Comparison of ENCODE assay signal across 12 cellular contexts in genomic region chr16:28930652-28931051, GRCh38. TPM values are rescaled to one million over a fixed set of nuclear protein-coding genes. Genes with fewer than 3 reads are reported as not detected.
A peak's percentile ranks its signal among the peaks of the same experiment; 100 is the strongest.
DNase-seq lines count a peak whose midpoint lies in the region; ATAC-seq and TF ChIP-seq lines count a peak whose summit lies in the region.
"Had no signal": no experiment of that assay in that cellular context is flagged by ENCODE, and none has a peak within 500 bp of the region (broad histone marks: within the 10 kb centered on the region; RNA-seq: fewer than 3 reads in every experiment).

No MANE protein-coding gene starts in this region.

- H3K27ac ChIP-seq in SK-N-MC, result peak overlapping the region; percentile 54; the same call in 1 of the 2 replicates
- H3K27ac ChIP-seq in naive thymus-derived CD4-positive, alpha-beta T cell (ENCODE audit: low read depth, low read length), result peak overlapping the region; percentile 45
- no peak overlapping the region for H3K27ac ChIP-seq in right cardiac atrium (ENCODE audit: low read length)
- H3K27ac ChIP-seq: uterus had no signal

- H3K4me3 ChIP-seq in SK-N-MC (no peak overlapping the region), right cardiac atrium (ENCODE audit: low read length) (no peak overlapping the region)
- no peak overlapping the region for H3K4me3 ChIP-seq in naive thymus-derived CD4-positive, alpha-beta T cell (ENCODE audit: low read length)
- H3K4me3 ChIP-seq: uterus had no signal

- no peaks in the 10 kb centered on the region for H3K9me3 ChIP-seq in SK-N-MC (ENCODE audit: low read depth, low read length)
- no peaks in the 10 kb centered on the region for H3K9me3 ChIP-seq in naive thymus-derived CD4-positive, alpha-beta T cell (ENCODE audit: control insufficient read depth in 2 of 3, low read length in 3 of 3)
- no peaks in the 10 kb centered on the region for H3K9me3 ChIP-seq in right cardiac atrium (ENCODE audit: control insufficient read depth, low read length)
- H3K9me3 ChIP-seq: uterus had no signal

- CTCF ChIA-PET in naive thymus-derived CD4-positive, alpha-beta T cell (lab: Charles Lee), result no interaction called here

- peak overlapping the region; percentile 49 for H3K9ac ChIP-seq in SK-N-MC (ENCODE audit: insufficient read length)

- no peak overlapping the region for H3K4me3 Mint-ChIP-seq in naive thymus-derived CD4-positive, alpha-beta T cell
- H3K4me3 Mint-ChIP-seq in progenitor cell of endocrine pancreas (ENCODE audit: low read depth), result no peak overlapping the region

- TF ChIP-seq CTCF in progenitor cell of endocrine pancreas (IDR thresholded peaks at IDR 0.05; ENCODE audit: unreplicated experiment), result no peak

- intact Hi-C loops in naive thymus-derived CD4-positive, alpha-beta T cell (cut with micrococcal nuclease), result no loop called here
- intact Hi-C loops in right cardiac atrium (cut with DNase I), result no loop called here

- peak; percentile 9 for DNase-seq in DMS153 treated with DMSO at 0.1 percent for 48 hours (lab: John Stamatoyannopoulos, UW; ENCODE audit: unreplicated experiment)
- no peak for DNase-seq in SK-N-MC (ENCODE audit: low read depth, low spot score)
- no peak for DNase-seq in naive thymus-derived CD4-positive, alpha-beta T cell
- DNase-seq in effector CD4-positive, alpha-beta T cell, result no peak
- DNase-seq in right cardiac atrium, result no peak
- no peak for DNase-seq in DMS 273 (lab: John Stamatoyannopoulos, UW; ENCODE audit: unreplicated experiment)
- DNase-seq in progenitor cell of endocrine pancreas (ENCODE audit: low spot score, unreplicated experiment), result no peak
- DNase-seq: NCI-H187, SHP77, uterus had no signal

- H3K4me1 ChIP-seq in naive thymus-derived CD4-positive, alpha-beta T cell (ENCODE audit: control insufficient read depth in 2 of 2, insufficient read depth in 2 of 2, low read length in 2 of 2), result peaks cover 9% of the 10 kb centered on the region in 2 donors
- no peaks in the 10 kb centered on the region for H3K4me1 ChIP-seq in right cardiac atrium (ENCODE audit: control insufficient read depth, insufficient read depth, low read length)
- H3K4me1 ChIP-seq: uterus had no signal

- ATAC-seq in GM21619 (IDR thresholded peaks at IDR 0.05; ENCODE audit: unreplicated experiment) (peak; percentile 57), right cardiac atrium (no peak)
- peak; percentile 38 for ATAC-seq in naive thymus-derived CD4-positive, alpha-beta T cell

- no peaks in the 10 kb centered on the region for H3K27me3 ChIP-seq in naive thymus-derived CD4-positive, alpha-beta T cell (ENCODE audit: control insufficient read depth in 2 of 2, insufficient read depth in 2 of 2, low read length in 2 of 2)
- no peaks in the 10 kb centered on the region for H3K27me3 ChIP-seq in right cardiac atrium (ENCODE audit: control insufficient read depth, insufficient read depth)
- H3K27me3 ChIP-seq: uterus had no signal

- peaks cover 13 to 30% (median 24%) of the 10 kb centered on the region in 7 donors for H3K4me1 Mint-ChIP-seq in naive thymus-derived CD4-positive, alpha-beta T cell
- H3K4me1 Mint-ChIP-seq in progenitor cell of endocrine pancreas (ENCODE audit: low read depth), result peaks cover 4% of the 10 kb centered on the region

- POLR2A ChIA-PET in naive thymus-derived CD4-positive, alpha-beta T cell (lab: Charles Lee), result no interaction called here

- H3K27ac Mint-ChIP-seq in naive thymus-derived CD4-positive, alpha-beta T cell, result peak overlapping the region; percentile 10 to 91 (median 77)
- no peak overlapping the region for H3K27ac Mint-ChIP-seq in progenitor cell of endocrine pancreas

- H3K27me3 Mint-ChIP-seq in naive thymus-derived CD4-positive, alpha-beta T cell, result no peaks in the 10 kb centered on the region
- peaks cover 7% of the 10 kb centered on the region for H3K27me3 Mint-ChIP-seq in progenitor cell of endocrine pancreas

- no peaks in the 10 kb centered on the region for H3K36me3 Mint-ChIP-seq in naive thymus-derived CD4-positive, alpha-beta T cell
- H3K36me3 Mint-ChIP-seq in progenitor cell of endocrine pancreas (ENCODE audit: insufficient read depth), result no peaks in the 10 kb centered on the region

- 62% methylated on average over 3 of the region's 3 CpGs for WGBS in right cardiac atrium

- H3K36me3 ChIP-seq in SK-N-MC (ENCODE audit: insufficient read depth, low read length), result no peaks in the 10 kb centered on the region
- no peaks in the 10 kb centered on the region for H3K36me3 ChIP-seq in naive thymus-derived CD4-positive, alpha-beta T cell (ENCODE audit: control insufficient read depth in 2 of 3, insufficient read depth in 3 of 3, low read length in 3 of 3)
- H3K36me3 ChIP-seq: uterus had no signal

- H3K9me3 Mint-ChIP-seq in naive thymus-derived CD4-positive, alpha-beta T cell, result peaks cover 0 to 7% (median 0%) of the 10 kb centered on the region in 11 donors
- no peaks in the 10 kb centered on the region for H3K9me3 Mint-ChIP-seq in progenitor cell of endocrine pancreas (ENCODE audit: low read depth)

RNA-seq across cellular contexts. Expression of gene CD19, which starts 1.1 kb away (rescaled TPM):
- 1 to 10 TPM in 1 of 5 experiments, under 1 TPM in 4; 0.22 to 3.0 (median 0.32) TPM for total RNA-seq in naive thymus-derived CD4-positive, alpha-beta T cell
- polyA plus RNA-seq in naive thymus-derived CD4-positive, alpha-beta T cell, result under 1 TPM; 0.40 to 0.58 TPM
- total RNA-seq in right cardiac atrium, result under 1 TPM in 2 of 4 donors, not detected in 2; 0.12 to 0.20 TPM
- polyA plus RNA-seq in right cardiac atrium, result 0.25 TPM
- total RNA-seq in progenitor cell of endocrine pancreas, result not detected in 2 replicates
- total RNA-seq: dermis microvascular lymphatic vessel endothelial cell had no signal

RNA-seq across cellular contexts. Expression of gene RABEP2, which starts 5.6 kb away (rescaled TPM):
- total RNA-seq in naive thymus-derived CD4-positive, alpha-beta T cell, result 10 to 100 TPM; 19.9 to 30.3 (median 27.3) TPM
- polyA plus RNA-seq in naive thymus-derived CD4-positive, alpha-beta T cell, result 1 to 10 TPM; 4.4 to 7.5 TPM
- 10 to 100 TPM; 13.4 to 24.3 (median 19.2) TPM for total RNA-seq in right cardiac atrium
- 27.4 TPM for polyA plus RNA-seq in right cardiac atrium
- total RNA-seq in progenitor cell of endocrine pancreas, result 33.3 and 34.9 TPM in 2 replicates

RNA-seq across cellular contexts. Expression of gene NFATC2IP, which starts 20.1 kb away (rescaled TPM):
- total RNA-seq in naive thymus-derived CD4-positive, alpha-beta T cell, result 100 to 1,000 TPM in 3 of 5 experiments, 10 to 100 TPM in 2; 70.9 to 117 (median 111) TPM
- polyA plus RNA-seq in naive thymus-derived CD4-positive, alpha-beta T cell, result 10 to 100 TPM; 26.0 to 37.8 TPM
- total RNA-seq in right cardiac atrium (10 to 100 TPM; 17.0 to 18.0 (median 17.5) TPM), progenitor cell of endocrine pancreas (70.4 and 77.1 TPM in 2 replicates)
- 13.4 TPM for polyA plus RNA-seq in right cardiac atrium

RNA-seq across cellular contexts. Expression of gene SPNS1, which starts 43.9 kb away (rescaled TPM):
- 10 to 100 TPM; 31.1 to 47.0 (median 42.1) TPM for total RNA-seq in naive thymus-derived CD4-positive, alpha-beta T cell
- 10 to 100 TPM; 22.6 to 40.4 TPM for polyA plus RNA-seq in naive thymus-derived CD4-positive, alpha-beta T cell
- 10 to 100 TPM; 16.1 to 18.0 (median 16.5) TPM for total RNA-seq in right cardiac atrium
- 19.5 TPM for polyA plus RNA-seq in right cardiac atrium
- 36.6 and 41.1 TPM in 2 replicates for total RNA-seq in progenitor cell of endocrine pancreas

RNA-seq across cellular contexts. Expression of gene ATP2A1, which starts 52.4 kb away (rescaled TPM):
- total RNA-seq in naive thymus-derived CD4-positive, alpha-beta T cell, result 1 to 10 TPM in 2 of 5 experiments, under 1 TPM in 3; 0.32 to 1.6 (median 0.89) TPM
- not detected for polyA plus RNA-seq in naive thymus-derived CD4-positive, alpha-beta T cell
- total RNA-seq in right cardiac atrium, result under 1 TPM; 0.11 to 0.75 (median 0.58) TPM
- polyA plus RNA-seq in right cardiac atrium, result 0.11 TPM
- 2.7 and 3.0 TPM in 2 replicates for total RNA-seq in progenitor cell of endocrine pancreas

Comparison
In these comparisons a context has a peak if more than half of its experiments do, and no peak if none do; other contexts are left out.
1. ATAC-seq: peak in GM21619 (single experiment) and naive thymus-derived CD4-positive, alpha-beta T cell (single experiment); none in right cardiac atrium (0 of 2).